ENCODE assay signal across 8 cellular contexts in the genomic region with DNA sequence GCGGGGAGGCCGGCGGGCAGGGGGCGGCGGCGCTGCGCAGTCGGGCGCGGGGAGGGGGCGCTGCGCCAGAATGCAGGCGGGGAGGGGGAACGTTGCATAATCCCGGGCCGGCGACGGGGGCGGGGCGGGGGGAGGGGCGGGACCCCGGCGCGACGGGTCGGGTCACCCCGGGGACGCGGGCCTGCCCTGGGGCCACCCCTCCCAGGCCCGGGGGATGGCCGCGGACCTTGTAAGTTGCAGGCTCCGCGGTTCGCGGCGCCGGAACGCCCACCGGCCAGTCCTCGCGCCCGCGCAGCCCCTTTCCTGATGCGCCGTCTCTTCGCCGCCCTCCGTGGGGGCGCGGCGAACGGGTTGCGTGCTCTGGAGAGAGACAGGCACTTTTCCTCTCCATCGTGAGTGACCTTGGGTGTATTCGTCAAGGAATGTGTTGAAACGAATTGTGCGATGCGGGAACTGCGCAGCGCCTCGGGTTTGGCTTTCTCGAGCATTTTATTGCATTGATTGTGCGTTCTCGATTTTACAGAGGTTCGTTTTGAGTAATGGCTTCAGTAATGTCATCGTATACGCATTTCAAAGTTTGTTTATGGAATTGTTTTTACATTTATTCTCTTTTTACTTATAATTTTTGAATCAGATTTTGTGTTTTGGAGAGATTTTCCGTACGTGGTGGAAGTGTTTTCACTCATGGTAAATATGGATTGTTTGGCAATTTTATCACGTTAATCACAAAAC. TPM values are rescaled to one million over a fixed set of nuclear protein-coding genes. Genes with fewer than 3 reads are reported as not detected.
DNase-seq lines count a peak whose midpoint lies in the region; ATAC-seq and TF ChIP-seq lines count a peak whose summit lies in the region.

No MANE protein-coding gene starts in this region.

- peak in 13 of 14 donors; percentile 16 to 86 (median 67) for DNase-seq in C1 segment of cervical spinal cord (lab: John Stamatoyannopoulos, UW)
- DNase-seq in GM19240 (ENCODE audit: insufficient read length, low spot score), result peak; percentile 17
- peak; percentile 32 for DNase-seq in NT2/D1 (ENCODE audit: low read depth, low spot score)
- DNase-seq in activated T-helper 1 cell treated with Interleukin-2 at 50 U/mL for 16 hours (ENCODE audit: low read depth), result peak; percentile 18
- DNase-seq in fibroblast of the aortic adventitia (ENCODE audit: low read depth), result peak; percentile 78
- DNase-seq in naive thymus-derived CD8-positive, alpha-beta T cell, result peak in 9 of 10 donors; percentile 6 to 54 (median 41)
- peak in 1 of 2 donors; percentile 79 for DNase-seq in suprapubic skin (ENCODE audit: low spot score in 2 of 2)

- WGBS in suprapubic skin, result under 1% methylated on average over 19 of the region's 71 CpGs

- peak overlapping the region; percentile 88 for H3K9ac ChIP-seq in NT2/D1 (ENCODE audit: insufficient read length, low read depth)

- H3K27ac ChIP-seq in suprapubic skin, result peak overlapping the region; percentile 92

- H3K4me3 ChIP-seq in NT2/D1 (ENCODE audit: insufficient read length, low read depth) (peak overlapping the region; percentile 79), fibroblast of the aortic adventitia (ENCODE audit: low read depth, low read length) (peak overlapping the region; percentile 83), suprapubic skin (peak overlapping the region; percentile 88)

- no peaks in the 10 kb centered on the region for H3K9me3 Mint-ChIP-seq in naive thymus-derived CD8-positive, alpha-beta T cell

- H3K27me3 ChIP-seq in NT2/D1 (ENCODE audit: insufficient read depth, insufficient read length) (peaks cover 8% of the 10 kb centered on the region), suprapubic skin (no peaks in the 10 kb centered on the region)

- POLR2A ChIA-PET in naive thymus-derived CD8-positive, alpha-beta T cell (lab: Charles Lee), result interaction anchor here (0.6 kb wide), 1 partner anchor 221 kb away, joined by 3 read pairs; no protein-coding TSS in a partner anchor

- H3K9me3 ChIP-seq in NT2/D1 (ENCODE audit: insufficient read depth, low read length) (no peaks in the 10 kb centered on the region; the same call in 1 of the 2 replicates), suprapubic skin (no peaks in the 10 kb centered on the region)

- H3K27ac Mint-ChIP-seq in naive thymus-derived CD8-positive, alpha-beta T cell, result peak overlapping the region; percentile 87 to 98 (median 94)

- H3K4me1 ChIP-seq in NT2/D1 (ENCODE audit: insufficient read depth, insufficient read length), result peaks cover 3% of the 10 kb centered on the region
- H3K4me1 ChIP-seq in suprapubic skin, result peaks cover 38% of the 10 kb centered on the region

- TF ChIP-seq POLR2A in suprapubic skin (IDR thresholded peaks at IDR 0.05), result peak in 1 of 2 donors; percentile 10

- peak; percentile 40 for ATAC-seq in HG03354 (IDR thresholded peaks at IDR 0.05; ENCODE audit: poor library complexity, severe bottlenecking, unreplicated experiment)
- peak; percentile 7 to 26 for ATAC-seq in naive thymus-derived CD8-positive, alpha-beta T cell

- H3K4me1 Mint-ChIP-seq in naive thymus-derived CD8-positive, alpha-beta T cell, result peaks cover 19 to 55% (median 32%) of the 10 kb centered on the region in 4 donors

- H3K36me3 ChIP-seq in NT2/D1 (ENCODE audit: insufficient read depth, insufficient read length, low read length) (peaks cover 22% of the 10 kb centered on the region), suprapubic skin (no peaks in the 10 kb centered on the region)

- peaks cover 0 to 2% (median 0%) of the 10 kb centered on the region in 3 donors for H3K36me3 Mint-ChIP-seq in naive thymus-derived CD8-positive, alpha-beta T cell

- TF ChIP-seq EP300 in suprapubic skin (IDR thresholded peaks at IDR 0.05), result no peak

- no peak for TF ChIP-seq CTCF in fibroblast of the aortic adventitia (IDR thresholded peaks at IDR 0.05; ENCODE audit: insufficient read depth, low read length)
- no peak for TF ChIP-seq CTCF in suprapubic skin (IDR thresholded peaks at IDR 0.05)

- H3K27me3 Mint-ChIP-seq in naive thymus-derived CD8-positive, alpha-beta T cell, result no peaks in the 10 kb centered on the region

- H3K4me3 Mint-ChIP-seq in naive thymus-derived CD8-positive, alpha-beta T cell, result peak overlapping the region; percentile 80 to 96 (median 94)

RNA-seq across cellular contexts. Expression of a gene that starts 0.8 kb away (rescaled TPM):
- total RNA-seq in fibroblast of the aortic adventitia (ENCODE audit: low replicate concordance) (92.5 and 135 TPM in 2 replicates), suprapubic skin (10 to 100 TPM; 44.9 to 60.3 (median 54.4) TPM)
- total RNA-seq in naive thymus-derived CD8-positive, alpha-beta T cell, result 10 to 100 TPM; 37.4 to 37.5 TPM
- polyA plus RNA-seq in naive thymus-derived CD8-positive, alpha-beta T cell, result 10 to 100 TPM; 22.4 to 26.7 (median 24.0) TPM
